Comparison of ENCODE assay signal across 15 cellular contexts in genomic region chr6:9521152-9521530, GRCh38.
DNase-seq lines count a peak whose midpoint lies in the region; ATAC-seq lines count a peak whose summit lies in the region.
"Had no signal": no experiment of that assay in that cellular context is flagged by ENCODE, and none has a peak within 500 bp of the region (broad histone marks: within the 10 kb centered on the region; RNA-seq: fewer than 3 reads in every experiment).

No MANE protein-coding gene starts in this region.

- H3K27me3 ChIP-seq in ACC112 (ENCODE audit: insufficient read depth, low read length) = no peaks in the 10 kb centered on the region
- no peaks in the 10 kb centered on the region for H3K27me3 ChIP-seq in SJCRH30
- H3K27me3 ChIP-seq in CD4-positive, alpha-beta memory T cell (ENCODE audit: insufficient read depth, low read length) = no peaks in the 10 kb centered on the region

- H3K4me3 Mint-ChIP-seq in immature natural killer cell = no peak overlapping the region
- H3K4me3 Mint-ChIP-seq in CD4-positive, alpha-beta memory T cell = no peak overlapping the region
- H3K4me3 Mint-ChIP-seq: stimulated activated memory B cell treated with anti-CD40 and anti-IgM and Interleukin-4, amounts not matched to agents 10 μg/mL and 1 μg/mL and 100 μg/mL, for 72 hours had no signal

- peak overlapping the region; percentile 70 for H3K27ac ChIP-seq in ACC112 (ENCODE audit: low read depth, low read length)
- H3K27ac ChIP-seq in SJCRH30 = peak overlapping the region; percentile 26
- H3K27ac ChIP-seq in CD4-positive, alpha-beta memory T cell (ENCODE audit: low read depth, low read length) = no peak overlapping the region

- H3K4me1 ChIP-seq in ACC112 (ENCODE audit: control insufficient read depth, insufficient read depth, low read length, unreplicated experiment) (peaks cover 39% of the 10 kb centered on the region), SJCRH30 (peaks cover 18% of the 10 kb centered on the region)
- no peaks in the 10 kb centered on the region for H3K4me1 ChIP-seq in CD4-positive, alpha-beta memory T cell (ENCODE audit: insufficient read depth, low read length)

- ATAC-seq in GM18858 (IDR thresholded peaks at IDR 0.05; ENCODE audit: unreplicated experiment) (peak; percentile 66), HG02759 (IDR thresholded peaks at IDR 0.05; ENCODE audit: unreplicated experiment) (peak; percentile 70), GM21528 (IDR thresholded peaks at IDR 0.05; ENCODE audit: low FRiP score, unreplicated experiment) (no peak)
- ATAC-seq: stimulated activated memory B cell treated with anti-CD40 and anti-IgM and Interleukin-4, amounts not matched to agents 10 μg/mL and 1 μg/mL and 100 μg/mL, for 72 hours had no signal

- CTCF ChIA-PET in CD4-positive, alpha-beta memory T cell (lab: Charles Lee; ENCODE audit: partially characterized antibody) = no interaction called here

- POLR2A ChIA-PET in CD4-positive, alpha-beta memory T cell (lab: Charles Lee; ENCODE audit: partially characterized antibody) = no interaction called here

- H3K79me2 ChIP-seq in ACC112 (ENCODE audit: control insufficient read depth, insufficient read depth, low read length, unreplicated experiment) = no peaks in the 10 kb centered on the region

- no peaks in the 10 kb centered on the region for H3K4me1 Mint-ChIP-seq in immature natural killer cell
- no peaks in the 10 kb centered on the region for H3K4me1 Mint-ChIP-seq in CD4-positive, alpha-beta memory T cell
- H3K4me1 Mint-ChIP-seq: stimulated activated memory B cell treated with anti-CD40 and anti-IgM and Interleukin-4, amounts not matched to agents 10 μg/mL and 1 μg/mL and 100 μg/mL, for 72 hours had no signal

- DNase-seq in SJCRH30 (no peak), immature natural killer cell (no peak), UCSD-AML1 (lab: John Stamatoyannopoulos, UW; ENCODE audit: unreplicated experiment) (no peak)
- DNase-seq in CD4-positive, alpha-beta memory T cell = no peak
- DNase-seq: activated gamma-delta T cell treated with Interleukin-2 at 50 U/mL for 16 hours; DMS79 treated with DMSO at 0.1 percent for 48 hours; GOT3; NCI-H2029 treated with DMSO at 0.1 percent for 48 hours; NK-92 treated with Interleukin-12 subunit alpha and Interleukin-12 subunit beta, amount 100 ng/mL, for 24 hours; stimulated activated CD4-positive, alpha-beta T cell treated with anti-CD3 and anti-CD28 coated beads, Interleukin-2, amount 100 ng/mL, for 24 hours had no signal

- no peaks in the 10 kb centered on the region for H3K9me3 ChIP-seq in SJCRH30 (replicated peaks)
- H3K9me3 ChIP-seq in CD4-positive, alpha-beta memory T cell (ENCODE audit: control insufficient read depth in 1 of 2, low read length in 2 of 2) = no peaks in the 10 kb centered on the region

- intact Hi-C loops in CD4-positive, alpha-beta memory T cell (cut with micrococcal nuclease) = no loop called here

- peaks cover 0 to 2% (median 0%) of the 10 kb centered on the region in 3 donors for H3K27me3 Mint-ChIP-seq in immature natural killer cell (ENCODE audit: low read depth in 3 of 3)
- H3K27me3 Mint-ChIP-seq in CD4-positive, alpha-beta memory T cell = no peaks in the 10 kb centered on the region
- H3K27me3 Mint-ChIP-seq: stimulated activated memory B cell treated with anti-CD40 and anti-IgM and Interleukin-4, amounts not matched to agents 10 μg/mL and 1 μg/mL and 100 μg/mL, for 72 hours had no signal

- no peaks in the 10 kb centered on the region for H3K36me3 ChIP-seq in ACC112 (ENCODE audit: insufficient read depth, low read length)
- no peaks in the 10 kb centered on the region for H3K36me3 ChIP-seq in SJCRH30
- no peaks in the 10 kb centered on the region for H3K36me3 ChIP-seq in CD4-positive, alpha-beta memory T cell (ENCODE audit: insufficient read depth, low read length)

- peak overlapping the region; percentile 13; the same call in 1 of the 2 replicates for H3K4me3 ChIP-seq in ACC112 (ENCODE audit: low read depth, low read length)
- H3K4me3 ChIP-seq in SJCRH30 = no peak overlapping the region
- H3K4me3 ChIP-seq in CD4-positive, alpha-beta memory T cell (ENCODE audit: low read length in 2 of 2) = no peak overlapping the region

- H3K9me3 Mint-ChIP-seq in immature natural killer cell = peaks cover 3 to 43% (median 14%) of the 10 kb centered on the region in 6 donors
- H3K9me3 Mint-ChIP-seq in CD4-positive, alpha-beta memory T cell = peaks cover 0 to 8% (median 3%) of the 10 kb centered on the region in 8 donors

- no peak overlapping the region for H3K27ac Mint-ChIP-seq in immature natural killer cell
- no peak overlapping the region for H3K27ac Mint-ChIP-seq in CD4-positive, alpha-beta memory T cell
- H3K27ac Mint-ChIP-seq: stimulated activated memory B cell treated with anti-CD40 and anti-IgM and Interleukin-4, amounts not matched to agents 10 μg/mL and 1 μg/mL and 100 μg/mL, for 72 hours had no signal

- peak overlapping the region; percentile 24 for H2AFZ ChIP-seq in ACC112 (ENCODE audit: low read length, unreplicated experiment)

- no peaks in the 10 kb centered on the region for H3K36me3 Mint-ChIP-seq in immature natural killer cell
- no peaks in the 10 kb centered on the region for H3K36me3 Mint-ChIP-seq in CD4-positive, alpha-beta memory T cell
- H3K36me3 Mint-ChIP-seq: stimulated activated memory B cell treated with anti-CD40 and anti-IgM and Interleukin-4, amounts not matched to agents 10 μg/mL and 1 μg/mL and 100 μg/mL, for 72 hours had no signal
